In the genomic region with DNA sequence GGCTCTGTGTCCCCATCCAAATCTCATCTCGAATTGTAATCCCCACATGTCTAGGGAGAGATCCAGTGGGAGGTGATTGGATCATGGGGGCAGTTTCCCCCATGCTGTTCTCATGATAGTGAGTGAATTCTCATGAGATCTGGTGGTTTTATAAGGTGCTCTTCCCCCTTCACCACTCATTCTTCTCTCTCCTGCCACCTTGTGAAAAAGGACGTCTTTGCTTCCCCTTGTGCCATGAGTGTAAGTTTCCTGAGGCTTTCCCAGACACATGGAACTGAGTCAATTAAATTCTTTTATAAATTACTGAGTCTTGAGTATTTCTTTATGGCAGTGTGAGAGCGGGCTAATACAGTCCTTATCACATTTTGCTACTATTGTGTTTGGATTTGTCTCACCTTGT, we compare ENCODE assay signal across 16 cellular contexts.
DNase-seq lines count a peak whose midpoint lies in the region; ATAC-seq and TF ChIP-seq lines count a peak whose summit lies in the region.
"Had no signal": no experiment of that assay in that cellular context is flagged by ENCODE, and none has a peak within 500 bp of the region (broad histone marks: within the 10 kb centered on the region; RNA-seq: fewer than 3 reads in every experiment).

No MANE protein-coding gene starts in this region.

- H3K27ac ChIP-seq in BLaER1 (no peak overlapping the region), GM23338 (ENCODE audit: low read depth) (no peak overlapping the region), MM.1S (ENCODE audit: low read length) (no peak overlapping the region), endodermal cell (ENCODE audit: low read depth, low read length) (no peak overlapping the region)
- H3K27ac ChIP-seq: C4-2B, HL-60 had no signal

- H3K4me1 Mint-ChIP-seq in GM23338, result no peaks in the 10 kb centered on the region
- H3K4me1 Mint-ChIP-seq in endodermal cell, result no peaks in the 10 kb centered on the region

- H3K9me3 Mint-ChIP-seq in GM23338 (no peaks in the 10 kb centered on the region), endodermal cell (peaks cover 2% of the 10 kb centered on the region)
- H3K9me3 Mint-ChIP-seq: CD8-positive, alpha-beta T cell had no signal

- TF ChIP-seq CTCF in GM23338 (conservative IDR thresholded peaks at IDR 0.05; ENCODE audit: low read depth in 2 of 2), result peak; percentile 16 to 39; a peak in 2 of 4 replicates
- TF ChIP-seq CTCF in MM.1S (IDR thresholded peaks at IDR 0.05; ENCODE audit: low read length), result no peak
- TF ChIP-seq CTCF in endodermal cell (conservative IDR thresholded peaks at IDR 0.05), result peak; percentile 43
- TF ChIP-seq CTCF in foreskin fibroblast (IDR thresholded peaks at IDR 0.05; ENCODE audit: low read depth, low read length), result no peak

- H3K79me2 ChIP-seq in GM23338 (replicated peaks; ENCODE audit: insufficient read depth), result no peaks in the 10 kb centered on the region
- H3K79me2 ChIP-seq in MM.1S (ENCODE audit: low read length), result no peaks in the 10 kb centered on the region

- H2AFZ ChIP-seq in GM23338 (peak overlapping the region; percentile 11; the same call in 1 of the 2 replicates), MM.1S (ENCODE audit: low read length) (no peak overlapping the region)

- H3K4me2 ChIP-seq in BLaER1 (peak overlapping the region; percentile 38), GM23338 (no peak overlapping the region), MM.1S (ENCODE audit: low read depth, low read length) (peak overlapping the region; percentile 16; the same call in 1 of the 2 replicates)

- H3K36me3 Mint-ChIP-seq in GM23338 (ENCODE audit: low read depth) (no peaks in the 10 kb centered on the region), endodermal cell (ENCODE audit: low read depth) (no peaks in the 10 kb centered on the region)
- H3K36me3 Mint-ChIP-seq: CD8-positive, alpha-beta T cell had no signal

- H3K27me3 Mint-ChIP-seq in GM23338 (ENCODE audit: insufficient read depth, low read depth, poor library complexity) (peaks cover 3% of the 10 kb centered on the region), endodermal cell (ENCODE audit: insufficient read depth) (no peaks in the 10 kb centered on the region)

- H3K27ac Mint-ChIP-seq in GM23338 (no peak overlapping the region), endodermal cell (no peak overlapping the region)
- H3K27ac Mint-ChIP-seq: CD8-positive, alpha-beta T cell had no signal

- H3K4me3 Mint-ChIP-seq in GM23338, result no peak overlapping the region
- no peak overlapping the region for H3K4me3 Mint-ChIP-seq in endodermal cell
- H3K4me3 Mint-ChIP-seq: CD8-positive, alpha-beta T cell had no signal

- H3K36me3 ChIP-seq in BLaER1, result no peaks in the 10 kb centered on the region
- no peaks in the 10 kb centered on the region for H3K36me3 ChIP-seq in GM23338 (ENCODE audit: insufficient read depth)
- no peaks in the 10 kb centered on the region for H3K36me3 ChIP-seq in MM.1S (replicated peaks; ENCODE audit: insufficient read depth, low read length)
- H3K36me3 ChIP-seq in endodermal cell (ENCODE audit: control insufficient read depth, insufficient read depth, low read length), result no peaks in the 10 kb centered on the region

- peaks cover 5% of the 10 kb centered on the region for H3K9me2 ChIP-seq in GM23338 (ENCODE audit: insufficient read depth)
- H3K9me2 ChIP-seq in MM.1S (replicated peaks; ENCODE audit: insufficient read depth, low read length), result no peaks in the 10 kb centered on the region

- 85% methylated on average over 3 of the region's 3 CpGs; no CpG with 5 or more reads in 1 of the 2 experiments for WGBS in endodermal cell (ENCODE audit: insufficient coverage in 1 of 2, insufficient read length in 1 of 2), 2 experiments

- H3K4me3 ChIP-seq in BLaER1 (no peak overlapping the region), GM23338 (no peak overlapping the region), MM.1S (ENCODE audit: low read length) (no peak overlapping the region), endodermal cell (ENCODE audit: low read length) (no peak overlapping the region), foreskin fibroblast (ENCODE audit: low read depth in 1 of 2, low read length in 2 of 2) (no peak overlapping the region)

- H3F3A ChIP-seq in GM23338 (replicated peaks; ENCODE audit: low read depth) (no peaks in the 10 kb centered on the region), MM.1S (ENCODE audit: insufficient read depth, low read length) (no peaks in the 10 kb centered on the region)

- DNase-seq in GM23338 (ENCODE audit: low spot score) (peak; percentile 24), MM.1S (no peak), endodermal cell (no peak), NCI-H1694 treated with DMSO at 0.1 percent for 48 hours (lab: John Stamatoyannopoulos, UW) (no peak), HuH-7.5 (ENCODE audit: low spot score) (no peak), foreskin fibroblast (no peak), kidney tubule cell (ENCODE audit: low spot score) (no peak)
- DNase-seq: 8988T; AML-193; Caco-2; CD8-positive, alpha-beta T cell; GF-D8 had no signal

- no peaks in the 10 kb centered on the region for H3K27me3 ChIP-seq in BLaER1
- no peaks in the 10 kb centered on the region for H3K27me3 ChIP-seq in GM23338 (ENCODE audit: insufficient read depth)
- H3K27me3 ChIP-seq in MM.1S (replicated peaks; ENCODE audit: insufficient read depth, low read length), result no peaks in the 10 kb centered on the region
- no peaks in the 10 kb centered on the region for H3K27me3 ChIP-seq in endodermal cell (ENCODE audit: control insufficient read depth, insufficient read depth, low read length, poor library complexity, severe bottlenecking)

- peaks cover 17% of the 10 kb centered on the region for H3K4me1 ChIP-seq in BLaER1
- H3K4me1 ChIP-seq in GM23338 (ENCODE audit: insufficient read depth), result no peaks in the 10 kb centered on the region
- peaks cover 22% of the 10 kb centered on the region for H3K4me1 ChIP-seq in MM.1S (ENCODE audit: low read length)
- no peaks in the 10 kb centered on the region for H3K4me1 ChIP-seq in endodermal cell (ENCODE audit: control insufficient read depth, insufficient read depth, low read length)
- H3K4me1 ChIP-seq: Caco-2 had no signal

- ATAC-seq in GM23338, result no peak
- ATAC-seq: CD8-positive, alpha-beta T cell; HCT116 had no signal

- no peak overlapping the region for H3K9ac ChIP-seq in BLaER1
- H3K9ac ChIP-seq in MM.1S (ENCODE audit: low read length), result no peak overlapping the region
- H3K9ac ChIP-seq in endodermal cell (ENCODE audit: extremely low read depth, low read length, poor library complexity, severe bottlenecking), result no peak overlapping the region

- no peaks in the 10 kb centered on the region for H4K20me1 ChIP-seq in BLaER1
- H4K20me1 ChIP-seq in GM23338 (replicated peaks; ENCODE audit: insufficient read depth), result no peaks in the 10 kb centered on the region
- no peaks in the 10 kb centered on the region for H4K20me1 ChIP-seq in MM.1S (ENCODE audit: insufficient read depth, low read length)

- peaks cover 9% of the 10 kb centered on the region; the same call in 1 of the 2 replicates for H3K9me3 ChIP-seq in BLaER1
- H3K9me3 ChIP-seq in MM.1S (replicated peaks; ENCODE audit: insufficient read depth, low read length), result no peaks in the 10 kb centered on the region
- no peaks in the 10 kb centered on the region for H3K9me3 ChIP-seq in endodermal cell (ENCODE audit: control insufficient read depth, low read length)
- H3K9me3 ChIP-seq: Caco-2 had no signal

TF ChIP-seq in GM23338, 12 proteins besides CTCF, POLR2A, EP300 and RAD21:
- TF ChIP-seq POLR2AphosphoS5 (IDR thresholded peaks at IDR 0.05; ENCODE audit: low read depth), result no peak

Comparison
In these comparisons a context has a peak if more than half of its experiments do, and no peak if none do; other contexts are left out.
1. CTCF ChIP-seq: peak in GM23338 (2 of 2) and endodermal cell (single experiment); none in MM.1S (single experiment) and foreskin fibroblast (single experiment).